1 cellular context compared by ENCODE assay signal in the genomic region with DNA sequence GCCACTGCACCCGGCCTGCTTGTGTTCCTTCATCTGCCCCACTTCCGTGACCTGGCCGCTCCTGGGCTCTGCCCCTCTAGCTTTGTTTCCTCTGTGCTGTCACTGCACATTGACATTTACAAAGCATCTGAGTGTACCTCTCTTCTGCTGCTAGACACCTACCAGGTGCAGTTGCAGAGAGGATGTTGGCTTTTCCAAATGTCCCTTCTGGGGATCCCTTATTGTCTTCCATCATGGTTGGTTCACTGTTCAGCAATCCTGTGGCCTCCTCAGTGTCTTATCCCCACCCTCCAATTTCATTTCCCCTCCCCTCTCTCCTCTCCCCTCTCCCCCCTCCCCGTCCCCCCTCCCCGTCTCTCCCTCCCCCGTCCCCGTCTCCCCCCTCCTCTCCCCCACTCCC.
TF ChIP-seq lines count a peak whose summit lies in the region.

No MANE protein-coding gene starts in this region.

TF ChIP-seq in H1, 55 proteins besides CTCF, POLR2A, EP300 and RAD21 (continued from another document):
- TF ChIP-seq MAX (IDR thresholded peaks at IDR 0.05) (no peak), HDAC6 (IDR thresholded peaks at IDR 0.05; ENCODE audit: low read depth, low read length) (no peak), RBBP5 (IDR thresholded peaks at IDR 0.05; ENCODE audit: borderline replicate concordance, low read depth, low read length) (no peak), FOSL1 (IDR thresholded peaks at IDR 0.05; ENCODE audit: insufficient read depth, low read depth, low read length) (no peak), EGR1 (IDR thresholded peaks at IDR 0.05; ENCODE audit: borderline replicate concordance, low read depth, low read length) (no peak), CHD1 (IDR thresholded peaks at IDR 0.05; ENCODE audit: low read depth, low read length) (no peak), ZNF274 (IDR thresholded peaks at IDR 0.05; ENCODE audit: borderline replicate concordance, extremely low read depth, low read length) (no peak), CBX5 (IDR thresholded peaks at IDR 0.05; ENCODE audit: low read depth, low read length) (no peak), BACH1 (IDR thresholded peaks at IDR 0.05; ENCODE audit: low read length) (no peak), CEBPB (IDR thresholded peaks at IDR 0.05; ENCODE audit: low read depth, low read length) (no peak), HDAC2 (IDR thresholded peaks at IDR 0.05; ENCODE audit: borderline replicate concordance in 1 of 2, low read depth in 2 of 2, low read length in 2 of 2) (no peak), POU5F1 (IDR thresholded peaks at IDR 0.05; ENCODE audit: low read depth, low read length) (no peak), GABPA (IDR thresholded peaks at IDR 0.05; ENCODE audit: borderline replicate concordance, insufficient read depth, low read length) (no peak), SAP30 (IDR thresholded peaks at IDR 0.05; ENCODE audit: insufficient read depth, insufficient replicate concordance, low read length) (no peak), RXRA (IDR thresholded peaks at IDR 0.05; ENCODE audit: insufficient read depth, low read depth, low read length) (no peak), KDM5A (IDR thresholded peaks at IDR 0.05; ENCODE audit: low read length) (no peak)
- TF ChIP-seq, protein P1, sequence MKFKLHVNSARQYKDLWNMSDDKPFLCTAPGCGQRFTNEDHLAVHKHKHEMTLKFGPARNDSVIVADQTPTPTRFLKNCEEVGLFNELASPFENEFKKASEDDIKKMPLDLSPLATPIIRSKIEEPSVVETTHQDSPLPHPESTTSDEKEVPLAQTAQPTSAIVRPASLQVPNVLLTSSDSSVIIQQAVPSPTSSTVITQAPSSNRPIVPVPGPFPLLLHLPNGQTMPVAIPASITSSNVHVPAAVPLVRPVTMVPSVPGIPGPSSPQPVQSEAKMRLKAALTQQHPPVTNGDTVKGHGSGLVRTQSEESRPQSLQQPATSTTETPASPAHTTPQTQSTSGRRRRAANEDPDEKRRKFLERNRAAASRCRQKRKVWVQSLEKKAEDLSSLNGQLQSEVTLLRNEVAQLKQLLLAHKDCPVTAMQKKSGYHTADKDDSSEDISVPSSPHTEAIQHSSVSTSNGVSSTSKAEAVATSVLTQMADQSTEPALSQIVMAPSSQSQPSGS (IDR thresholded peaks at IDR 0.05; ENCODE audit: low read length) = no peak
